In genomic region chr16:28528463-28528867, GRCh38 we compare ENCODE assay signal across 24 cellular contexts. TPM values are rescaled to one million over a fixed set of nuclear protein-coding genes. Genes with fewer than 3 reads are reported as not detected.
DNase-seq lines count a peak whose midpoint lies in the region; TF ChIP-seq lines count a peak whose summit lies in the region.
"Had no signal": no experiment of that assay in that cellular context is flagged by ENCODE, and none has a peak within 500 bp of the region (broad histone marks: within the 10 kb centered on the region; RNA-seq: fewer than 3 reads in every experiment).

No MANE protein-coding gene starts in this region.

- peaks cover 31% of the 10 kb centered on the region for H3K79me1 ChIP-seq in trophoblast cell (ENCODE audit: low read length)

- 65% methylated on average over 5 of the region's 5 CpGs for WGBS in hepatocyte (ENCODE audit: low lambda C conversion rate, missing lambda C conversion rate)
- WGBS in trophoblast cell (ENCODE audit: extremely low coverage, insufficient coverage, insufficient read length): no CpG with 5 or more reads among the region's 5 CpGs

- no peak overlapping the region for H3K4me3 Mint-ChIP-seq in glutamatergic neuron (ENCODE audit: unreplicated experiment)
- H3K4me3 Mint-ChIP-seq: activated B cell treated with CpG ODN at 0.5 μM for 24 hours; activated naive CD8-positive, alpha-beta T cell; CD4-positive, CD25-positive, alpha-beta regulatory T cell; HFFc6 had no signal

- H3K79me2 ChIP-seq in hepatocyte (no peaks in the 10 kb centered on the region), trophoblast cell (ENCODE audit: control insufficient read depth, insufficient read depth, low read length, poor library complexity) (peaks cover 2% of the 10 kb centered on the region)

- H3K9ac ChIP-seq in trophoblast cell (ENCODE audit: low read length): peak overlapping the region; percentile 43
- H3K9ac ChIP-seq: GM23248 had no signal

- H3K27me3 ChIP-seq in hepatocyte (no peaks in the 10 kb centered on the region), trophoblast cell (ENCODE audit: insufficient read depth, low read length) (no peaks in the 10 kb centered on the region)
- H3K27me3 ChIP-seq: dorsolateral prefrontal cortex, heart right ventricle, tibial artery had no signal

- DNase-seq in hepatocyte (ENCODE audit: low spot score): peak; percentile 52
- DNase-seq in trophoblast cell: no peak
- DNase-seq in glutamatergic neuron: no peak
- DNase-seq in ecto neural progenitor cell (ENCODE audit: low spot score): no peak
- DNase-seq: activated B cell treated with CpG ODN at 0.5 μM for 24 hours; activated CD4-positive, alpha-beta T cell treated with anti-CD3 and anti-CD28 coated beads, Interleukin-2, amount 50 U/mL, for 4 hours; activated CD8-positive, alpha-beta memory T cell treated with anti-CD3 and anti-CD28 coated beads, Interleukin-2, amount 50 U/mL, for 4 hours; CD4-positive, CD25-positive, alpha-beta regulatory T cell; dorsolateral prefrontal cortex; GM23248; heart right ventricle; HFFc6; naive B cell; NCI-H1694 treated with DMSO at 0.1 percent for 48 hours; occipital lobe; stimulated activated CD4-positive, alpha-beta T cell treated with anti-CD3 and anti-CD28 coated beads, Interleukin-4, amount 100 ng/mL, for 24 hours; stimulated activated naive CD4-positive, alpha-beta T cell treated with Interleukin-2 at 50 U/mL for 16 hours; T-helper 9 cell; tibial artery had no signal

- H3K4ac ChIP-seq in trophoblast cell (ENCODE audit: low read depth, low read length): peak overlapping the region; percentile 95

- no peak for TF ChIP-seq CTCF in hepatocyte (IDR thresholded peaks at IDR 0.05; ENCODE audit: poor library complexity)
- TF ChIP-seq CTCF in glutamatergic neuron (IDR thresholded peaks at IDR 0.05; ENCODE audit: partially characterized antibody, unreplicated experiment): no peak

- peak overlapping the region; percentile 98 for H2BK120ac ChIP-seq in trophoblast cell (ENCODE audit: insufficient read depth, low read length, poor library complexity)

- H3K23ac ChIP-seq in trophoblast cell (ENCODE audit: low read length): no peak overlapping the region

- H2AK5ac ChIP-seq in trophoblast cell (ENCODE audit: low read length): peak overlapping the region; percentile 85

- H3K4me1 ChIP-seq in hepatocyte (ENCODE audit: insufficient read depth) (peaks cover 6% of the 10 kb centered on the region), trophoblast cell (ENCODE audit: control insufficient read depth in 1 of 2, insufficient read depth in 2 of 2, low read length in 2 of 2) (peaks cover 17 to 29% of the 10 kb centered on the region in 2 experiments)

- H3K27ac Mint-ChIP-seq in glutamatergic neuron (ENCODE audit: unreplicated experiment): no peak overlapping the region
- H3K27ac Mint-ChIP-seq: activated B cell treated with CpG ODN at 0.5 μM for 24 hours; activated naive CD8-positive, alpha-beta T cell; activated T-helper 2 cell treated with anti-CD3 and anti-CD28 coated beads, Interferon-gamma antibody, Interleukin-2, Interleukin-4, amounts not matched to agents 10 μg/mL and 5 μg/mL and 100 μg/mL, durations not matched to agents 14 hours and 24 hours and 36 hours; HFFc6 had no signal

- H3K4me2 ChIP-seq in hepatocyte (no peak overlapping the region), trophoblast cell (ENCODE audit: low read length) (no peak overlapping the region)

- no peaks in the 10 kb centered on the region for H3K9me3 ChIP-seq in hepatocyte (ENCODE audit: low read depth)
- peaks cover 4% of the 10 kb centered on the region for H3K9me3 ChIP-seq in trophoblast cell (ENCODE audit: insufficient read depth, low read depth, low read length)
- H3K9me3 ChIP-seq: heart right ventricle, tibial artery had no signal

- peak overlapping the region; percentile 96 for H2BK12ac ChIP-seq in trophoblast cell (ENCODE audit: low read length)

- peak overlapping the region; percentile 88 for H2BK5ac ChIP-seq in trophoblast cell (ENCODE audit: low read depth, low read length, poor library complexity)

- H3K36me3 ChIP-seq in hepatocyte (replicated peaks; ENCODE audit: insufficient read depth, low read depth) (no peaks in the 10 kb centered on the region), trophoblast cell (ENCODE audit: control insufficient read depth in 1 of 2, insufficient read depth in 2 of 2, low read length in 2 of 2) (no peaks in the 10 kb centered on the region)
- H3K36me3 ChIP-seq: heart right ventricle, tibial artery had no signal

- H3K9me3 Mint-ChIP-seq in glutamatergic neuron (ENCODE audit: unreplicated experiment): no peaks in the 10 kb centered on the region
- H3K9me3 Mint-ChIP-seq: activated B cell treated with CpG ODN at 0.5 μM for 24 hours; activated T-helper 2 cell treated with anti-CD3 and anti-CD28 coated beads, Interferon-gamma antibody, Interleukin-2, Interleukin-4, amounts not matched to agents 10 μg/mL and 5 μg/mL and 100 μg/mL, durations not matched to agents 14 hours and 24 hours and 36 hours; HFFc6; naive B cell had no signal

- no peaks in the 10 kb centered on the region for H3K36me3 Mint-ChIP-seq in glutamatergic neuron (ENCODE audit: unreplicated experiment)
- H3K36me3 Mint-ChIP-seq: activated naive CD8-positive, alpha-beta T cell; CD4-positive, CD25-positive, alpha-beta regulatory T cell; naive B cell had no signal

- no peaks in the 10 kb centered on the region for H3K27me3 Mint-ChIP-seq in glutamatergic neuron (ENCODE audit: unreplicated experiment)
- H3K27me3 Mint-ChIP-seq: activated B cell treated with CpG ODN at 0.5 μM for 24 hours; activated naive CD8-positive, alpha-beta T cell had no signal

- H4K20me1 ChIP-seq in hepatocyte (ENCODE audit: insufficient read depth, poor library complexity, severe bottlenecking): no peaks in the 10 kb centered on the region

- H4K91ac ChIP-seq in trophoblast cell (ENCODE audit: low read depth, low read length): peak overlapping the region; percentile 97

- H2AFZ ChIP-seq in hepatocyte: no peak overlapping the region
- H2AFZ ChIP-seq in trophoblast cell (ENCODE audit: insufficient read depth, low read length, poor library complexity): peak overlapping the region; percentile 75
- H2AFZ ChIP-seq: GM23248 had no signal

- H3K4me1 Mint-ChIP-seq in glutamatergic neuron (ENCODE audit: low read depth, unreplicated experiment): no peaks in the 10 kb centered on the region
- H3K4me1 Mint-ChIP-seq: naive B cell had no signal

- H4K8ac ChIP-seq in trophoblast cell (ENCODE audit: low read depth, low read length): peak overlapping the region; percentile 88

- H3K9me2 ChIP-seq in hepatocyte (replicated peaks; ENCODE audit: insufficient read depth): no peaks in the 10 kb centered on the region

- peak overlapping the region; percentile 58 for H4K12ac ChIP-seq in trophoblast cell (ENCODE audit: low read depth, low read length)

- H3K14ac ChIP-seq in trophoblast cell (ENCODE audit: low read length): peak overlapping the region; percentile 94

- H3K27ac ChIP-seq in hepatocyte: peak overlapping the region; percentile 87
- H3K27ac ChIP-seq in trophoblast cell (ENCODE audit: low read depth, low read length): peak overlapping the region; percentile 84
- H3K27ac ChIP-seq: dorsolateral prefrontal cortex, epithelial cell of prostate, GM23248, heart right ventricle, tibial artery had no signal

- peak overlapping the region; percentile 93 for H3K18ac ChIP-seq in trophoblast cell (ENCODE audit: low read length)

- H3K4me3 ChIP-seq in hepatocyte (no peak overlapping the region), trophoblast cell (ENCODE audit: low read depth, low read length) (no peak overlapping the region)
- H3K4me3 ChIP-seq: dorsolateral prefrontal cortex, GM23248, heart right ventricle, tibial artery had no signal

RNA-seq across cellular contexts. Expression of gene NUPR1, which starts 10.3 kb away (rescaled TPM):
- total RNA-seq in hepatocyte: 18.0 and 18.3 TPM in 2 replicates
- polyA plus RNA-seq in hepatocyte: 118 and 130 TPM in 2 replicates
- polyA plus RNA-seq in trophoblast cell (2013): 36.2 and 40.7 TPM in 2 replicates
- total RNA-seq in glutamatergic neuron (ENCODE audit: unreplicated experiment): not detected
- total RNA-seq: activated B cell treated with CpG ODN at 0.5 μM for 24 hours; activated T-helper 2 cell treated with anti-CD3 and anti-CD28 coated beads, Interferon-gamma antibody, Interleukin-2, Interleukin-4, amounts not matched to agents 10 μg/mL and 5 μg/mL and 100 μg/mL, durations not matched to agents 14 hours and 24 hours and 36 hours; CD4-positive, CD25-positive, alpha-beta regulatory T cell had no signal
- polyA plus RNA-seq: CD4-positive, CD25-positive, alpha-beta regulatory T cell had no signal

RNA-seq across cellular contexts. Expression of gene IL27, which starts 21.8 kb away (rescaled TPM):
- total RNA-seq in hepatocyte (not detected in 2 replicates), glutamatergic neuron (ENCODE audit: unreplicated experiment) (not detected)
- polyA plus RNA-seq in hepatocyte: not detected in 2 replicates
- polyA plus RNA-seq in trophoblast cell (2013): 0.41 and 0.61 TPM in 2 replicates
- total RNA-seq: activated B cell treated with CpG ODN at 0.5 μM for 24 hours; activated T-helper 2 cell treated with anti-CD3 and anti-CD28 coated beads, Interferon-gamma antibody, Interleukin-2, Interleukin-4, amounts not matched to agents 10 μg/mL and 5 μg/mL and 100 μg/mL, durations not matched to agents 14 hours and 24 hours and 36 hours; astrocyte; CD4-positive, CD25-positive, alpha-beta regulatory T cell; GM23248; HFFc6; mesenteric fat pad; occipital lobe had no signal
- polyA plus RNA-seq: CD4-positive, CD25-positive, alpha-beta regulatory T cell; GM23248 had no signal

RNA-seq across cellular contexts. Expression of gene SGF29, which starts 25.3 kb away (rescaled TPM):
- total RNA-seq in hepatocyte (12.7 and 12.8 TPM in 2 replicates), glutamatergic neuron (ENCODE audit: unreplicated experiment) (29.2 TPM)
- 14.1 and 17.1 TPM in 2 replicates for polyA plus RNA-seq in hepatocyte
- 15.3 and 15.9 TPM in 2 replicates for polyA plus RNA-seq in trophoblast cell (2013)

RNA-seq across cellular contexts. Expression of gene APOBR, which starts 34.0 kb away (rescaled TPM):
- total RNA-seq in hepatocyte: 0.04 and 0.13 TPM in 2 replicates
- 0.22 and 0.26 TPM in 2 replicates for polyA plus RNA-seq in hepatocyte
- polyA plus RNA-seq in trophoblast cell (2013): 1.4 and 1.5 TPM in 2 replicates
- total RNA-seq in glutamatergic neuron (ENCODE audit: unreplicated experiment): not detected
- total RNA-seq: astrocyte, GM23248, HFFc6, occipital lobe had no signal
- polyA plus RNA-seq: GM23248 had no signal

RNA-seq across cellular contexts. Expression of gene CLN3, which starts 36.6 kb away (rescaled TPM):
- total RNA-seq in hepatocyte (43.4 and 62.1 TPM in 2 replicates), glutamatergic neuron (ENCODE audit: unreplicated experiment) (29.4 TPM)
- polyA plus RNA-seq in hepatocyte: 94.1 and 102 TPM in 2 replicates
- polyA plus RNA-seq in trophoblast cell (2013): 40.6 and 43.8 TPM in 2 replicates

Comparison
In these comparisons a context has a peak if more than half of its experiments do, and no peak if none do; other contexts are left out.
1. RNA of gene NUPR1, which starts 10.3 kb away (total RNA-seq): 18.0 to 18.3 TPM in hepatocyte; not detected in glutamatergic neuron (single experiment); every median in the first group is over 10 times any median in the second.